In the genomic region with DNA sequence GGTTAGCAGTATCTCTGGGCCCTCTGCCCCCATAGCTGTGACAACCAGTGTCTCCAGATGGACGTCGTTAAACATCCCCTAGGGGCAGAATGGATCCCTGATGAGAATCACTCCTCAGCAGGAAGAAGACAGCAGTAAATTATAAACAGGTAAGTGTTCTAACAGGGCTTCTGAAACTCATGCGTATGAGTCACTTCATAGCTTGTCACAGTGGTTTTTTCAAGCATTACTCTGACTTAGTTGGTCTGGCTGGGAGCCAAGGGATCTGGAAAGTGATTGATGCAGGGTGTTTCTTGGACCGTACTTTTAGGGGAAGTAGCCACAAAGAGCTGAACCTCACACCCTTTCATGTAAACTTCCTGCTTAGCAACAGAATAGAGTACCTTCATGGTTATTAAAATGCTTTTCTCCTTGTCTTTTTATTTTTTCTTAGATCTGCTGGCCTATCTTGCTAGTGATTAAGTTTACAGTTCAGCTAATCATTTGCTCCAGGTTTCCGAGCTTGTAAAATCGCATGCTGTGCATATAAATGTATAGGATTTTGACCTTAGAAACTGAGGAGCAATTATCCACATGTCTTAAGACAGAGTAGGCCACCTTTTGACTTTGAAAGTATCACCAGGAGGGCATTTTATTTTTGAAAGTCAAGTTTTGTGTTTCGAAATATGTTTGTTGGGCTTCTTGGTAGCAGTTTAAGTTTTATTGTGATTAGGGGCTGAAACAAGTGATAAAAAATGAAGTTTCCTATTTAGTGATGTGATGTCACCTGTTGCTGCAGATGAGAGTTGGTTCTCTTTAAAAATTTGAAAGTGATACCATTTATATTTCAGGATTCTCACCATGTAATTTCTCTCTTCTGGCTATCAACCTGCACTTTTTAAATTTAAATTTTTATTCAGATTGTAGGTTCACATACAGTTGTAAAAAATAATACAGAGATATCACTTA, we compare ENCODE assay signal across 8 cellular contexts.
DNase-seq lines count a peak whose midpoint lies in the region; ATAC-seq lines count a peak whose summit lies in the region.

No MANE protein-coding gene starts in this region.

- no peaks in the 10 kb centered on the region for H3K9me3 ChIP-seq in SJSA1 (replicated peaks)

- no peaks in the 10 kb centered on the region for H3K36me3 ChIP-seq in SJSA1

- DNase-seq in ELR (ENCODE audit: low read depth) (peak; percentile 95), SJSA1 (ENCODE audit: low read depth in 1 of 2, low spot score in 2 of 2) (peak; percentile 19 to 48), lung microvascular endothelial cell (ENCODE audit: low read depth in 2 of 2) (peak; percentile 29 to 98), NCI-H1436 treated with DMSO at 0.1 percent for 48 hours (lab: John Stamatoyannopoulos, UW) (no peak)
- DNase-seq in central memory CD4-positive, alpha-beta T cell: peak; percentile 8
- peak; percentile 80 for DNase-seq in stimulated activated naive B cell treated with anti-CD40 and anti-IgM and Interleukin-4, amounts not matched to agents 10 μg/mL and 1 μg/mL and 100 μg/mL, for 72 hours

- no peaks in the 10 kb centered on the region for H3K27me3 ChIP-seq in SJSA1 (replicated peaks)

- H3K9me3 Mint-ChIP-seq in stimulated activated naive B cell treated with anti-CD40 and anti-IgM and Interleukin-4, amounts not matched to agents 10 μg/mL and 1 μg/mL and 100 μg/mL, for 72 hours: peaks cover 0 to 2% of the 10 kb centered on the region in 2 donors

- no peaks in the 10 kb centered on the region for H3K36me3 Mint-ChIP-seq in stimulated activated naive B cell treated with anti-CD40 and anti-IgM and Interleukin-4, amounts not matched to agents 10 μg/mL and 1 μg/mL and 100 μg/mL, for 72 hours

- H3K27ac ChIP-seq in SJSA1: no peak overlapping the region

- peak; percentile 96 for ATAC-seq in GM19452 (IDR thresholded peaks at IDR 0.05; ENCODE audit: unreplicated experiment)
- peak; percentile 99 for ATAC-seq in HG03378 (IDR thresholded peaks at IDR 0.05; ENCODE audit: unreplicated experiment)
- ATAC-seq in stimulated activated naive B cell treated with anti-CD40 and anti-IgM and Interleukin-4, amounts not matched to agents 10 μg/mL and 1 μg/mL and 100 μg/mL, for 72 hours (replicated peaks): peak; percentile 92 to 93

- no peak overlapping the region for H3K4me3 Mint-ChIP-seq in stimulated activated naive B cell treated with anti-CD40 and anti-IgM and Interleukin-4, amounts not matched to agents 10 μg/mL and 1 μg/mL and 100 μg/mL, for 72 hours

- H3K4me1 Mint-ChIP-seq in stimulated activated naive B cell treated with anti-CD40 and anti-IgM and Interleukin-4, amounts not matched to agents 10 μg/mL and 1 μg/mL and 100 μg/mL, for 72 hours: peaks cover 13 to 34% of the 10 kb centered on the region in 2 donors

- peaks cover 1 to 8% of the 10 kb centered on the region in 2 donors for H3K27me3 Mint-ChIP-seq in stimulated activated naive B cell treated with anti-CD40 and anti-IgM and Interleukin-4, amounts not matched to agents 10 μg/mL and 1 μg/mL and 100 μg/mL, for 72 hours

- peak overlapping the region; percentile 75 for H3K27ac Mint-ChIP-seq in stimulated activated naive B cell treated with anti-CD40 and anti-IgM and Interleukin-4, amounts not matched to agents 10 μg/mL and 1 μg/mL and 100 μg/mL, for 72 hours

- H3K4me3 ChIP-seq in SJSA1: no peak overlapping the region

- peaks cover 3% of the 10 kb centered on the region for H3K4me1 ChIP-seq in SJSA1 (replicated peaks)
